ENCODE assay signal across 1 cellular context in genomic region chr2:113886479-113887383, GRCh38.
TF ChIP-seq lines count a peak whose summit lies in the region.

No MANE protein-coding gene starts in this region.

TF ChIP-seq in GM23338, 12 proteins besides CTCF, POLR2A, EP300 and RAD21 (continued from another document):
- TF ChIP-seq, protein P1, sequence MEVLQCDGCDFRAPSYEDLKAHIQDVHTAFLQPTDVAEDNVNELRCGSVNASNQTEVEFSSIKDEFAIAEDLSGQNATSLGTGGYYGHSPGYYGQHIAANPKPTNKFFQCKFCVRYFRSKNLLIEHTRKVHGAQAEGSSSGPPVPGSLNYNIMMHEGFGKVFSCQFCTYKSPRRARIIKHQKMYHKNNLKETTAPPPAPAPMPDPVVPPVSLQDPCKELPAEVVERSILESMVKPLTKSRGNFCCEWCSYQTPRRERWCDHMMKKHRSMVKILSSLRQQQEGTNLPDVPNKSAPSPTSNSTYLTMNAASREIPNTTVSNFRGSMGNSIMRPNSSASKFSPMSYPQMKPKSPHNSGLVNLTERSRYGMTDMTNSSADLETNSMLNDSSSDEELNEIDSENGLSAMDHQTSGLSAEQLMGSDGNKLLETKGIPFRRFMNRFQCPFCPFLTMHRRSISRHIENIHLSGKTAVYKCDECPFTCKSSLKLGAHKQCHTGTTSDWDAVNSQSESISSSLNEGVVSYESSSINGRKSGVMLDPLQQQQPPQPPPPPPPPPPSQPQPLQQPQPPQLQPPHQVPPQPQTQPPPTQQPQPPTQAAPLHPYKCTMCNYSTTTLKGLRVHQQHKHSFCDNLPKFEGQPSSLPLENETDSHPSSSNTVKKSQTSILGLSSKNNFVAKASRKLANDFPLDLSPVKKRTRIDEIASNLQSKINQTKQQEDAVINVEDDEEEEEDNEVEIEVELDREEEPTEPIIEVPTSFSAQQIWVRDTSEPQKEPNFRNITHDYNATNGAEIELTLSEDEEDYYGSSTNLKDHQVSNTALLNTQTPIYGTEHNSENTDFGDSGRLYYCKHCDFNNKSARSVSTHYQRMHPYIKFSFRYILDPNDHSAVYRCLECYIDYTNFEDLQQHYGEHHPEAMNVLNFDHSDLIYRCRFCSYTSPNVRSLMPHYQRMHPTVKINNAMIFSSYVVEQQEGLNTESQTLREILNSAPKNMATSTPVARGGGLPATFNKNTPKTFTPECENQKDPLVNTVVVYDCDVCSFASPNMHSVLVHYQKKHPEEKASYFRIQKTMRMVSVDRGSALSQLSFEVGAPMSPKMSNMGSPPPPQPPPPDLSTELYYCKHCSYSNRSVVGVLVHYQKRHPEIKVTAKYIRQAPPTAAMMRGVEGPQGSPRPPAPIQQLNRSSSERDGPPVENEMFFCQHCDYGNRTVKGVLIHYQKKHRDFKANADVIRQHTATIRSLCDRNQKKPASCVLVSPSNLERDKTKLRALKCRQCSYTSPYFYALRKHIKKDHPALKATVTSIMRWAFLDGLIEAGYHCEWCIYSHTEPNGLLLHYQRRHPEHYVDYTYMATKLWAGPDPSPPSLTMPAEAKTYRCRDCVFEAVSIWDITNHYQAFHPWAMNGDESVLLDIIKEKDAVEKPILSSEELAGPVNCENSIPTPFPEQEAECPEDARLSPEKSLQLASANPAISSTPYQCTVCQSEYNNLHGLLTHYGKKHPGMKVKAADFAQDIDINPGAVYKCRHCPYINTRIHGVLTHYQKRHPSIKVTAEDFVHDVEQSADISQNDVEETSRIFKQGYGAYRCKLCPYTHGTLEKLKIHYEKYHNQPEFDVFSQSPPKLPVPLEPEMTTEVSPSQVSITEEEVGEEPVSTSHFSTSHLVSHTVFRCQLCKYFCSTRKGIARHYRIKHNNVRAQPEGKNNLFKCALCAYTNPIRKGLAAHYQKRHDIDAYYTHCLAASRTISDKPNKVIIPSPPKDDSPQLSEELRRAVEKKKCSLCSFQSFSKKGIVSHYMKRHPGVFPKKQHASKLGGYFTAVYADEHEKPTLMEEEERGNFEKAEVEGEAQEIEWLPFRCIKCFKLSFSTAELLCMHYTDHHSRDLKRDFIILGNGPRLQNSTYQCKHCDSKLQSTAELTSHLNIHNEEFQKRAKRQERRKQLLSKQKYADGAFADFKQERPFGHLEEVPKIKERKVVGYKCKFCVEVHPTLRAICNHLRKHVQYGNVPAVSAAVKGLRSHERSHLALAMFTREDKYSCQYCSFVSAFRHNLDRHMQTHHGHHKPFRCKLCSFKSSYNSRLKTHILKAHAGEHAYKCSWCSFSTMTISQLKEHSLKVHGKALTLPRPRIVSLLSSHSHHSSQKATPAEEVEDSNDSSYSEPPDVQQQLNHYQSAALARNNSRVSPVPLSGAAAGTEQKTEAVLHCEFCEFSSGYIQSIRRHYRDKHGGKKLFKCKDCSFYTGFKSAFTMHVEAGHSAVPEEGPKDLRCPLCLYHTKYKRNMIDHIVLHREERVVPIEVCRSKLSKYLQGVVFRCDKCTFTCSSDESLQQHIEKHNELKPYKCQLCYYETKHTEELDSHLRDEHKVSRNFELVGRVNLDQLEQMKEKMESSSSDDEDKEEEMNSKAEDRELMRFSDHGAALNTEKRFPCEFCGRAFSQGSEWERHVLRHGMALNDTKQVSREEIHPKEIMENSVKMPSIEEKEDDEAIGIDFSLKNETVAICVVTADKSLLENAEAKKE (CRISPR knock-in tag; IDR thresholded peaks at IDR 0.05) = no peak
- TF ChIP-seq CREB1 (CRISPR knock-in tag; IDR thresholded peaks at IDR 0.05; ENCODE audit: low read depth) (no peak), EZH2phosphoT487 (IDR thresholded peaks at IDR 0.05; ENCODE audit: unreplicated experiment) (no peak), REST (IDR thresholded peaks at IDR 0.05; ENCODE audit: unreplicated experiment) (no peak), ZNF331 (CRISPR knock-in tag; IDR thresholded peaks at IDR 0.05; ENCODE audit: low read depth) (no peak), EZH2 (IDR thresholded peaks at IDR 0.05; ENCODE audit: low read depth, unreplicated experiment) (no peak), JUNB (IDR thresholded peaks at IDR 0.05; ENCODE audit: unreplicated experiment) (no peak), ZNF114 (CRISPR knock-in tag; IDR thresholded peaks at IDR 0.05) (no peak), NANOG (IDR thresholded peaks at IDR 0.05; ENCODE audit: borderline replicate concordance) (no peak), POLR2AphosphoS5 (IDR thresholded peaks at IDR 0.05; ENCODE audit: low read depth) (no peak)
- TF ChIP-seq, protein P2, sequence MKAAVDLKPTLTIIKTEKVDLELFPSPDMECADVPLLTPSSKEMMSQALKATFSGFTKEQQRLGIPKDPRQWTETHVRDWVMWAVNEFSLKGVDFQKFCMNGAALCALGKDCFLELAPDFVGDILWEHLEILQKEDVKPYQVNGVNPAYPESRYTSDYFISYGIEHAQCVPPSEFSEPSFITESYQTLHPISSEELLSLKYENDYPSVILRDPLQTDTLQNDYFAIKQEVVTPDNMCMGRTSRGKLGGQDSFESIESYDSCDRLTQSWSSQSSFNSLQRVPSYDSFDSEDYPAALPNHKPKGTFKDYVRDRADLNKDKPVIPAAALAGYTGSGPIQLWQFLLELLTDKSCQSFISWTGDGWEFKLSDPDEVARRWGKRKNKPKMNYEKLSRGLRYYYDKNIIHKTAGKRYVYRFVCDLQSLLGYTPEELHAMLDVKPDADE (IDR thresholded peaks at IDR 0.05) = no peak
